Comparison of ENCODE assay signal across 1 cellular context in genomic region chr9:70413798-70414775, GRCh38.
TF ChIP-seq lines count a peak whose summit lies in the region.

Gene KLF9 (minus strand): TSS chr9:70414657. CDS start chr9:70413363, 1,294 bp downstream.

TF ChIP-seq in HEK293, 187 proteins besides CTCF, POLR2A, EP300 and RAD21 (continued from another document):
- TF ChIP-seq SALL2 (tag by site-specific recombination; IDR thresholded peaks at IDR 0.05; ENCODE audit: borderline replicate concordance) = no peak
- no peak; the same call in 1 of the 2 replicates for TF ChIP-seq REST (tag by site-specific recombination; IDR thresholded peaks at IDR 0.05)
- TF ChIP-seq ZNF341 (tag by site-specific recombination; IDR thresholded peaks at IDR 0.05; ENCODE audit: low read depth) = peak; percentile 97
- TF ChIP-seq ZNF692 (tag by site-specific recombination; IDR thresholded peaks at IDR 0.05) = peak; percentile 100
- peak; percentile 97 for TF ChIP-seq ZNF629 (tag by site-specific recombination; IDR thresholded peaks at IDR 0.05)
- TF ChIP-seq ZNF704 (tag by site-specific recombination; IDR thresholded peaks at IDR 0.05) = no peak
